Comparison of ENCODE assay signal across 8 cellular contexts in genomic region chr6:166400649-166401250, GRCh38. TPM values are rescaled to one million over a fixed set of nuclear protein-coding genes. Genes with fewer than 3 reads are reported as not detected.
DNase-seq lines count a peak whose midpoint lies in the region; ATAC-seq and TF ChIP-seq lines count a peak whose summit lies in the region.
"Not testable (repeated sequence)": the region's sequence is repeated elsewhere in the genome, so short reads cannot be mapped to it uniquely, and the experiment has no call there.

No MANE protein-coding gene starts in this region.

- not testable (repeated sequence) for H3K27ac ChIP-seq in CD4-positive, alpha-beta T cell (ENCODE audit: low read depth, low read length); smooth muscle cell (ENCODE audit: low read depth)

- 36% methylated on average over 16 of the region's 16 CpGs for WGBS in smooth muscle cell (ENCODE audit: low lambda C conversion rate)

- not testable (repeated sequence) for H3K9ac ChIP-seq in smooth muscle cell (ENCODE audit: low read depth)

- H4K20me1 ChIP-seq in smooth muscle cell (ENCODE audit: low read depth): not testable (repeated sequence)

- H3K4me1 Mint-ChIP-seq in CD4-positive, alpha-beta T cell (ENCODE audit: low read depth): not testable (repeated sequence)

- peak in 8 of 10 experiments; percentile 36 to 61 (median 48) for DNase-seq in CD4-positive, alpha-beta T cell
- DNase-seq in NCI-H510A treated with DMSO at 0.1 percent for 48 hours (lab: John Stamatoyannopoulos, UW) (peak; percentile 54), cerebellum (ENCODE audit: low spot score) (peak; percentile 68), iris pigment epithelial cell (ENCODE audit: low read depth) (peak; percentile 74)
- DNase-seq in activated CD4-positive, CD25-positive, alpha-beta regulatory T cell treated with anti-CD3 and anti-CD28 coated beads, Interleukin-2, amount 50 U/mL, for 16 hours (ENCODE audit: low read depth, low spot score): peak; percentile 27
- not testable (repeated sequence) for DNase-seq in smooth muscle cell (lab: John Stamatoyannopoulos, UW; ENCODE audit: unreplicated experiment)

- POLR2A ChIA-PET in CD4-positive, alpha-beta T cell (lab: Charles Lee): interaction anchor here (1.1 to 1.3 kb wide), 3 partner anchors 10 to 19 kb away, joined by 3 to 10 read pairs (median 5); no protein-coding TSS in a partner anchor

- not testable (repeated sequence) for H3K36me3 ChIP-seq in smooth muscle cell (ENCODE audit: low read depth)

- not testable (repeated sequence) for H3K9me3 Mint-ChIP-seq in CD4-positive, alpha-beta T cell

- H3K4me3 ChIP-seq in smooth muscle cell: not testable (repeated sequence)

- not testable (repeated sequence) for H3K4me3 Mint-ChIP-seq in CD4-positive, alpha-beta T cell

- not testable (repeated sequence) for H3K27ac Mint-ChIP-seq in CD4-positive, alpha-beta T cell

- H3K27me3 ChIP-seq in CD4-positive, alpha-beta T cell (ENCODE audit: control insufficient read depth, insufficient read depth, low read length); smooth muscle cell (ENCODE audit: low read depth): not testable (repeated sequence)

- not testable (repeated sequence) for H3K79me2 ChIP-seq in smooth muscle cell (ENCODE audit: low read depth)

- not testable (repeated sequence) for H3K4me1 ChIP-seq in smooth muscle cell (ENCODE audit: low read depth)

- H3K36me3 Mint-ChIP-seq in CD4-positive, alpha-beta T cell (ENCODE audit: low read depth): not testable (repeated sequence)

- CTCF ChIA-PET in CD4-positive, alpha-beta T cell (lab: Charles Lee): interaction anchor here (0.6 to 3.6 kb wide), 23 partner anchors 9 to 734 kb away, joined by 3 to 21 read pairs (median 5); no protein-coding TSS in a partner anchor

- intact Hi-C loops in CD4-positive, alpha-beta T cell (cut with DNase I, micrococcal nuclease): loop anchor here (1.0 to 10.0 kb wide), 3 partner anchors 87 to 516 kb away; no protein-coding TSS in a partner anchor

- H2AFZ ChIP-seq in smooth muscle cell (ENCODE audit: low read depth): not testable (repeated sequence)

- not testable (repeated sequence) for H3K9me3 ChIP-seq in CD4-positive, alpha-beta T cell (ENCODE audit: control insufficient read depth, low read length); smooth muscle cell (replicated peaks; ENCODE audit: low read depth)

- H3K4me2 ChIP-seq in smooth muscle cell: not testable (repeated sequence)

- H3K27me3 Mint-ChIP-seq in CD4-positive, alpha-beta T cell: not testable (repeated sequence)

- peak; percentile 90 for ATAC-seq in CD4-positive, alpha-beta T cell (ENCODE audit: poor library complexity)
- peak; percentile 90 for ATAC-seq in GM19372 (IDR thresholded peaks at IDR 0.05; ENCODE audit: low read depth, unreplicated experiment)
- peak; percentile 77 for ATAC-seq in HG03460 (IDR thresholded peaks at IDR 0.05; ENCODE audit: unreplicated experiment)

- TF ChIP-seq CTCF in CD4-positive, alpha-beta T cell (IDR thresholded peaks at IDR 0.05): peak; percentile 72
- TF ChIP-seq CTCF in smooth muscle cell (IDR thresholded peaks at IDR 0.05; ENCODE audit: borderline replicate concordance, insufficient read depth, poor library complexity, severe bottlenecking): peak; percentile 66

- H3F3A ChIP-seq in smooth muscle cell (ENCODE audit: low read depth): not testable (repeated sequence)

RNA-seq across cellular contexts. Expression of gene MPC1, which starts 18.0 kb away (rescaled TPM):
- total RNA-seq in CD4-positive, alpha-beta T cell: 10 to 100 TPM; 17.4 to 19.3 TPM
- total RNA-seq in cerebellum (27.1 TPM), smooth muscle cell (36.5 and 49.0 TPM in 2 replicates)
- polyA plus RNA-seq in smooth muscle cell: 52.3 and 57.4 TPM in 2 replicates

RNA-seq across cellular contexts. Expression of gene SFT2D1, which starts 58.4 kb away (rescaled TPM):
- total RNA-seq in CD4-positive, alpha-beta T cell: 10 to 100 TPM; 10.4 to 12.5 TPM
- total RNA-seq in cerebellum (18.9 TPM), smooth muscle cell (50.3 and 59.9 TPM in 2 replicates)
- polyA plus RNA-seq in smooth muscle cell: 81.2 and 82.3 TPM in 2 replicates
